13 cellular contexts compared by ENCODE assay signal in genomic region chr4:148258526-148258925, GRCh38.
DNase-seq lines count a peak whose midpoint lies in the region; ATAC-seq and TF ChIP-seq lines count a peak whose summit lies in the region.
"Had no signal": no experiment of that assay in that cellular context is flagged by ENCODE, and none has a peak within 500 bp of the region (broad histone marks: within the 10 kb centered on the region; RNA-seq: fewer than 3 reads in every experiment).

No MANE protein-coding gene starts in this region.

- 75 to 86% (median 78%) methylated on average over 7 of the region's 7 CpGs for WGBS in heart left ventricle, 4 donors

- ATAC-seq in heart left ventricle: peak in 3 of 4 donors; percentile 55 to 82 (median 74)
- peak; percentile 65 for ATAC-seq in left ventricle myocardium superior
- ATAC-seq in HG03432 (IDR thresholded peaks at IDR 0.05; ENCODE audit: unreplicated experiment): no peak
- ATAC-seq: HCT116 had no signal

- H3K9me3 ChIP-seq in heart left ventricle (no peaks in the 10 kb centered on the region), right atrium auricular region (no peaks in the 10 kb centered on the region)

- intact Hi-C loops in heart left ventricle (cut with DNase I): no loop called here
- intact Hi-C loops in left ventricle myocardium superior (cut with micrococcal nuclease): no loop called here

- TF ChIP-seq CTCF in heart left ventricle (IDR thresholded peaks at IDR 0.05) (no peak), right atrium auricular region (IDR thresholded peaks at IDR 0.05) (no peak)

- no peak for TF ChIP-seq POLR2A in heart left ventricle (IDR thresholded peaks at IDR 0.05)

- H3K27me3 ChIP-seq in heart left ventricle: no peaks in the 10 kb centered on the region
- H3K27me3 ChIP-seq in right atrium auricular region: no peaks in the 10 kb centered on the region

- H3K27ac ChIP-seq in heart left ventricle: peak overlapping the region in 1 of 12 donors; percentile 32
- H3K27ac ChIP-seq in right atrium auricular region: no peak overlapping the region

- H3K36me3 ChIP-seq in heart left ventricle (no peaks in the 10 kb centered on the region), right atrium auricular region (no peaks in the 10 kb centered on the region)

- no peak overlapping the region for H3K4me3 ChIP-seq in heart left ventricle
- H3K4me3 ChIP-seq in right atrium auricular region: no peak overlapping the region

- DNase-seq in heart left ventricle: peak in 1 of 5 donors; percentile 30
- no peak for DNase-seq in right atrium auricular region (ENCODE audit: low spot score)
- DNase-seq in left ventricle myocardium superior: no peak
- peak; percentile 31 for DNase-seq in renal cortical epithelial cell (ENCODE audit: low read depth)
- no peak for DNase-seq in NCI-H524 (lab: John Stamatoyannopoulos, UW)
- DNase-seq in NCI-H2029 (lab: John Stamatoyannopoulos, UW): no peak
- DNase-seq: ACHN; C1 segment of cervical spinal cord; Calu3; CD4-positive, alpha-beta T cell; DMS 273 treated with DMSO at 0.1 percent for 48 hours had no signal

- H3K4me1 ChIP-seq in heart left ventricle (peaks cover 0 to 36% (median 3%) of the 10 kb centered on the region in 12 donors), right atrium auricular region (peaks cover 0 to 7% of the 10 kb centered on the region in 2 donors)
